1 cellular context compared by ENCODE assay signal in genomic region chr12:104274811-104275210, GRCh38.
TF ChIP-seq lines count a peak whose summit lies in the region.

No MANE protein-coding gene starts in this region.

TF ChIP-seq in A549, 52 proteins besides CTCF, POLR2A, EP300 and RAD21 (continued from another document):
- TF ChIP-seq MAX (IDR thresholded peaks at IDR 0.05) (no peak), PHF8 (IDR thresholded peaks at IDR 0.05; ENCODE audit: borderline replicate concordance, low read depth) (no peak), HDAC2 (IDR thresholded peaks at IDR 0.05) (no peak), HOXB5 (CRISPR knock-in tag; IDR thresholded peaks at IDR 0.05) (no peak), MYC (IDR thresholded peaks at IDR 0.05; ENCODE audit: borderline replicate concordance, low read length) (no peak), ESRRA (IDR thresholded peaks at IDR 0.05; ENCODE audit: borderline replicate concordance, low read length) (no peak), TP53 (CRISPR knock-in tag; IDR thresholded peaks at IDR 0.05) (no peak), FOSL2 (IDR thresholded peaks at IDR 0.05) (no peak), FOSL2 (CRISPR knock-in tag; IDR thresholded peaks at IDR 0.05) (no peak), HOXB13 (CRISPR knock-in tag; IDR thresholded peaks at IDR 0.05; ENCODE audit: low read depth) (no peak), REST (IDR thresholded peaks at IDR 0.05) (no peak), JUN (IDR thresholded peaks at IDR 0.05) (no peak), CEBPB (IDR thresholded peaks at IDR 0.05) (no peak), ATOH8 (CRISPR knock-in tag; IDR thresholded peaks at IDR 0.05; ENCODE audit: low read depth) (no peak), BHLHE40 (IDR thresholded peaks at IDR 0.05; ENCODE audit: low read depth, low read length) (no peak), JUNB (IDR thresholded peaks at IDR 0.05) (no peak), FOXS1 (CRISPR knock-in tag; IDR thresholded peaks at IDR 0.05) (no peak)
